Comparison of ENCODE assay signal across 8 cellular contexts in the genomic region with DNA sequence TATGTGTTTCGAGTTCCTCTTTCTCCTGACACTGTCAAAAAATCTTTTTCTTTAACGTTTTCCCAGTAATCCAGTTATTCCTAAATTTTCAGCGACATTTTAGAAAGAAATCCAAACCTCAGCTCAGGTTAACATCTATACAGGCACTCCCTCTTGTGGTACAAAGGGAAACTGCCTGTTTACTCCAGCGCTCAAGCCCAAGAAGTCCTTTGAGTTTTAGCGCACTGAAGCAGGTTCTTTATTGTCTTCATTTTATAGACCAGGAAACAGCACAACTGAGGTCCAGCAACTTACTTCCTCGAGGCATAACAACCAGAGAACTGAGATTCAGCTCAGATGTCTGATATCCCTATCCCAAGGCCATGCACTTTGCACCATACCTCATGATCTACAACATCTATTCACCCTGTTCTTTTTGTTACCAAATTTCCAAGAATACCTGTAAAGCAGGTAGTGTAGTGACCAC.
DNase-seq lines count a peak whose midpoint lies in the region; ATAC-seq, FAIRE-seq and TF ChIP-seq lines count a peak whose summit lies in the region.

No MANE protein-coding gene starts in this region.

- peak; percentile 83 for FAIRE-seq in islet of Langerhans (lab: Jason Lieb, UNC)

- H3K27me3 ChIP-seq in BJ (ENCODE audit: control insufficient read depth, insufficient read depth, low read length) (no peaks in the 10 kb centered on the region), SU-DHL-6 (ENCODE audit: low read length) (no peaks in the 10 kb centered on the region)

- DNase-seq in BJ (ENCODE audit: low read depth) (no peak), NCI-H1092 treated with DMSO at 0.1 percent for 48 hours (lab: John Stamatoyannopoulos, UW) (peak; percentile 69)
- peak; percentile 53 for DNase-seq in central memory CD4-positive, alpha-beta T cell
- peak; percentile 44 for DNase-seq in stimulated activated CD4-positive, alpha-beta T cell treated with anti-CD3 and anti-CD28 coated beads, Interleukin-1b, Interleukin-23, amount 100 ng/mL, for 48 hours

- H3K4me2 ChIP-seq in SU-DHL-6 (ENCODE audit: low read depth, low read length, poor library complexity, severe bottlenecking): no peak overlapping the region

- CTCF ChIA-PET in BJ (lab: Yijun Ruan, JAX): interaction anchor here (0.5 to 4.4 kb wide), 35 partner anchors 10 to 234 kb away, joined by 3 to 50 read pairs (median 3); no protein-coding TSS in a partner anchor

- peaks cover 11% of the 10 kb centered on the region; the same call in 1 of the 2 replicates for H3K79me2 ChIP-seq in SU-DHL-6 (ENCODE audit: insufficient read depth, low read length)

- ATAC-seq in GM19438 (IDR thresholded peaks at IDR 0.05; ENCODE audit: low read depth, unreplicated experiment) (peak; percentile 60), HG02885 (IDR thresholded peaks at IDR 0.05; ENCODE audit: poor library complexity, unreplicated experiment) (no peak)

- no peaks in the 10 kb centered on the region for H3K9me2 ChIP-seq in SU-DHL-6 (replicated peaks; ENCODE audit: insufficient read depth, low read length)

- no peaks in the 10 kb centered on the region for H4K20me1 ChIP-seq in SU-DHL-6 (ENCODE audit: low read depth, low read length)

- H3K4me3 ChIP-seq in BJ (ENCODE audit: low read depth, low read length) (no peak overlapping the region), SU-DHL-6 (ENCODE audit: insufficient read depth, low read length, poor library complexity, severe bottlenecking) (no peak overlapping the region)

- peaks cover 5% of the 10 kb centered on the region; the same call in 1 of the 2 replicates for H3F3A ChIP-seq in SU-DHL-6 (ENCODE audit: insufficient read depth)

- no peak overlapping the region for H3K9ac ChIP-seq in SU-DHL-6 (ENCODE audit: low read length)

- TF ChIP-seq CTCF in BJ (IDR thresholded peaks at IDR 0.05; ENCODE audit: insufficient read depth, low read depth, low read length) (peak; percentile 93), SU-DHL-6 (IDR thresholded peaks at IDR 0.05; ENCODE audit: insufficient read depth, low read length, poor library complexity, severe bottlenecking) (peak; percentile 90)

- H2AFZ ChIP-seq in SU-DHL-6 (ENCODE audit: low read depth, low read length, severe bottlenecking): no peak overlapping the region

- H3K36me3 ChIP-seq in BJ (ENCODE audit: control insufficient read depth, insufficient read depth, low read length) (peaks cover 2% of the 10 kb centered on the region), SU-DHL-6 (ENCODE audit: low read length) (no peaks in the 10 kb centered on the region; the same call in 1 of the 2 replicates)

- no peak overlapping the region for H3K27ac ChIP-seq in SU-DHL-6 (ENCODE audit: low read depth, low read length)

- POLR2A ChIA-PET in BJ (lab: Charles Lee): interaction anchor here (0.6 kb wide), 1 partner anchor 127 kb away, joined by 5 read pairs; no protein-coding TSS in a partner anchor

- H3K9me3 ChIP-seq in SU-DHL-6 (ENCODE audit: insufficient read depth, low read length): no peaks in the 10 kb centered on the region
